Comparison of ENCODE assay signal across 8 cellular contexts in genomic region chr1:155250633-155251449, GRCh38. TPM values are rescaled to one million over a fixed set of nuclear protein-coding genes. Genes with fewer than 3 reads are reported as not detected.
DNase-seq lines count a peak whose midpoint lies in the region; ATAC-seq and TF ChIP-seq lines count a peak whose summit lies in the region.

No MANE protein-coding gene starts in this region.

- H3K9me3 Mint-ChIP-seq in activated naive CD4-positive, alpha-beta T cell treated with anti-CD3 and anti-CD28 coated beads for 36 hours = no peaks in the 10 kb centered on the region
- no peaks in the 10 kb centered on the region for H3K9me3 Mint-ChIP-seq in osteocyte (ENCODE audit: unreplicated experiment)

- H3K9ac ChIP-seq in HCT116 (ENCODE audit: low read length) = no peak overlapping the region

- RAD21 ChIA-PET in HCT116 (lab: Charles Lee; ENCODE audit: low non-redundant PET in 1 of 2, low total read pairs in 2 of 2, uncharacterized antibody in 2 of 2, unreplicated experiment in 2 of 2) = interaction anchor here (1.2 to 2.0 kb wide), 3 partner anchors 11 to 73 kb away, joined by 3 to 9 read pairs (median 4); partner anchors contain the start of gene SCAMP3 (in 1 of the 2)

- H2AFZ ChIP-seq in HCT116 (ENCODE audit: low read depth, low read length, poor library complexity, severe bottlenecking) = no peak overlapping the region

- peak; percentile 96 for TF ChIP-seq RAD21 in HCT116 (IDR thresholded peaks at IDR 0.05; ENCODE audit: low read depth)

- in situ Hi-C loops in SK-MEL-5 (cut with HindIII; ENCODE audit: low pct_unique_long_range_greater_than_20kb, low sequenced_read_pairs) = no loop called here

- H3K9me3 ChIP-seq in HCT116 (ENCODE audit: control insufficient read depth in 1 of 2, insufficient read depth in 1 of 2, low read depth in 1 of 2, low read length in 2 of 2) (no peaks in the 10 kb centered on the region), thoracic aorta (no peaks in the 10 kb centered on the region)

- H3K9me2 ChIP-seq in HCT116 (ENCODE audit: insufficient read depth) = no peaks in the 10 kb centered on the region

- H3K4me3 ChIP-seq in GM06990 (replicated peaks; ENCODE audit: low read depth, low read length) (peak overlapping the region; percentile 73), HCT116 (replicated peaks in 1 of 2; ENCODE audit: low read depth in 1 of 2, low read length in 2 of 2) (no peak overlapping the region), thoracic aorta (peak overlapping the region; percentile 58)

- H3K36me3 ChIP-seq in GM06990 (ENCODE audit: control insufficient read depth, insufficient read depth, low read length) (no peaks in the 10 kb centered on the region; the same call in 1 of the 2 replicates), HCT116 (ENCODE audit: control insufficient read depth in 1 of 2, insufficient read depth in 2 of 2, low read length in 2 of 2) (peaks cover 0 to 2% of the 10 kb centered on the region in 2 experiments; a peak in 3 of 4 replicates), thoracic aorta (peaks cover 4% of the 10 kb centered on the region)

- CTCF ChIA-PET in HCT116 (lab: Charles Lee) = interaction anchor here (0.6 to 4.1 kb wide), 29 partner anchors 9 to 400 kb away, joined by 3 to 44 read pairs (median 5); partner anchors contain the start of genes CLK2, FDPS, HCN3 and KRTCAP2
- CTCF ChIA-PET in activated naive CD4-positive, alpha-beta T cell treated with anti-CD3 and anti-CD28 coated beads for 36 hours (lab: Charles Lee) = interaction anchor here (0.5 to 4.2 kb wide), 48 partner anchors 9 to 579 kb away, joined by 3 to 118 read pairs (median 5); partner anchors contain the start of genes CLK2, FDPS, HCN3 and KRTCAP2

- H3K4me3 Mint-ChIP-seq in activated naive CD4-positive, alpha-beta T cell treated with anti-CD3 and anti-CD28 coated beads for 36 hours = peak overlapping the region; percentile 47
- no peak overlapping the region for H3K4me3 Mint-ChIP-seq in osteocyte (ENCODE audit: unreplicated experiment)

- peak; percentile 87 for ATAC-seq in HCT116
- ATAC-seq in thoracic aorta (ENCODE audit: insufficient number of reproducible peaks, low FRiP score, low read depth) = peak; percentile 37

- H3K4me1 ChIP-seq in HCT116 (ENCODE audit: control insufficient read depth in 1 of 2, insufficient read depth in 2 of 2, low read length in 2 of 2) (peaks cover 14 to 31% of the 10 kb centered on the region in 2 experiments; a peak in 3 of 4 replicates), thoracic aorta (ENCODE audit: control insufficient read depth in 1 of 2, low read depth in 2 of 2) (peaks cover 16 to 33% of the 10 kb centered on the region in 2 donors)

- TF ChIP-seq POLR2A in HCT116 (IDR thresholded peaks at IDR 0.05; ENCODE audit: borderline replicate concordance, extremely low read depth, insufficient read depth, insufficient read length) = no peak

- POLR2A ChIA-PET in HCT116 (lab: Charles Lee) = interaction anchor here (0.8 to 1.2 kb wide), 3 partner anchors 11 to 74 kb away, joined by 3 read pairs; partner anchors contain the start of genes CLK2 and SCAMP3

- TF ChIP-seq CTCF in GM06990 (IDR thresholded peaks at IDR 0.05; ENCODE audit: insufficient read depth, low read length, poor library complexity, severe bottlenecking) (peak; percentile 100), HCT116 (IDR thresholded peaks at IDR 0.05 in 2 of 3, conservative IDR thresholded peaks at IDR 0.05 in 1 of 3; ENCODE audit: borderline replicate concordance in 1 of 3, insufficient read depth in 1 of 3, low read depth in 2 of 3, low read length in 2 of 3) (peak; percentile 99 to 100 (median 99)), osteocyte (IDR thresholded peaks at IDR 0.05) (no peak), thoracic aorta (IDR thresholded peaks at IDR 0.05) (peak; percentile 99)

- peaks cover 26% of the 10 kb centered on the region for H3K4me1 Mint-ChIP-seq in activated naive CD4-positive, alpha-beta T cell treated with anti-CD3 and anti-CD28 coated beads for 36 hours (ENCODE audit: low read depth)
- peaks cover 26% of the 10 kb centered on the region for H3K4me1 Mint-ChIP-seq in osteocyte (ENCODE audit: unreplicated experiment)

- no TSS peak for BruUV-seq in HCT116 (replicated peaks; lab: Mats Ljungman, UMichigan)

- no peak overlapping the region for H3K27ac Mint-ChIP-seq in activated naive CD4-positive, alpha-beta T cell treated with anti-CD3 and anti-CD28 coated beads for 36 hours
- peak overlapping the region; percentile 50 for H3K27ac Mint-ChIP-seq in osteocyte (ENCODE audit: unreplicated experiment)

- intact Hi-C loops in HCT116 (cut with micrococcal nuclease) = loop anchor here (1.0 to 5.0 kb wide), 4 partner anchors 56 to 341 kb away; partner anchors contain the start of gene FDPS
- intact Hi-C loops in activated naive CD4-positive, alpha-beta T cell treated with anti-CD3 and anti-CD28 coated beads for 36 hours (cut with micrococcal nuclease) = loop anchor here (1.0 to 5.0 kb wide), 6 partner anchors 10 to 341 kb away; partner anchors contain the start of gene FDPS

- peaks cover 4% of the 10 kb centered on the region for H3K36me3 Mint-ChIP-seq in activated naive CD4-positive, alpha-beta T cell treated with anti-CD3 and anti-CD28 coated beads for 36 hours (ENCODE audit: low read depth)
- peaks cover 7% of the 10 kb centered on the region for H3K36me3 Mint-ChIP-seq in osteocyte (ENCODE audit: unreplicated experiment)

- H3K27me3 Mint-ChIP-seq in activated naive CD4-positive, alpha-beta T cell treated with anti-CD3 and anti-CD28 coated beads for 36 hours (ENCODE audit: low read depth) = no peaks in the 10 kb centered on the region
- no peaks in the 10 kb centered on the region for H3K27me3 Mint-ChIP-seq in osteocyte (ENCODE audit: unreplicated experiment)

- DNase-seq in GM06990 (ENCODE audit: extremely low read depth, insufficient read length) (peak; percentile 90), HCT116 (ENCODE audit: low read depth, low spot score) (peak; percentile 72), MV-4-11 (lab: John Stamatoyannopoulos, UW) (peak; percentile 91), SK-MEL-5 (ENCODE audit: low read depth, low spot score) (peak; percentile 97), germinal center (ENCODE audit: low spot score) (peak; percentile 97), osteocyte (ENCODE audit: extremely low spot score, unreplicated experiment) (peak; percentile 98), thoracic aorta (ENCODE audit: low spot score) (peak; percentile 76)
- peak; percentile 98 for DNase-seq in activated naive CD4-positive, alpha-beta T cell treated with anti-CD3 and anti-CD28 coated beads for 36 hours

- H3K27ac ChIP-seq in HCT116 (ENCODE audit: low read depth, low read length) (peak overlapping the region; percentile 23), thoracic aorta (peak overlapping the region; percentile 16 to 43)

- H3K79me2 ChIP-seq in HCT116 (ENCODE audit: insufficient read depth, low read length) = peaks cover 11% of the 10 kb centered on the region; the same call in 1 of the 2 replicates

- H3K4me2 ChIP-seq in HCT116 (ENCODE audit: low read length) = 0 out of 2 replicates have a peak overlapping the region, but pooled peaks have one; percentile 2

- no peaks in the 10 kb centered on the region for H4K20me1 ChIP-seq in HCT116 (ENCODE audit: insufficient read depth)

- H3K27me3 ChIP-seq in GM06990 (replicated peaks; ENCODE audit: control insufficient read depth, insufficient read depth, low read length) (no peaks in the 10 kb centered on the region), HCT116 (ENCODE audit: insufficient read depth, low read length) (no peaks in the 10 kb centered on the region), thoracic aorta (replicated peaks; ENCODE audit: insufficient read depth) (no peaks in the 10 kb centered on the region)

RNA-seq across cellular contexts. Expression of gene ENTREP3, which starts 4.4 kb away (rescaled TPM):
- total RNA-seq in HCT116 (2021; ENCODE audit: unreplicated experiment) = 69.9 TPM
- 41.9 and 50.3 TPM in 2 replicates for polyA plus RNA-seq in HCT116 (2012)
- 6.3 and 7.9 TPM in 2 replicates for total RNA-seq in SK-MEL-5 (2014; rRNA removed; shearing (Covaris generic))
- polyA plus RNA-seq in SK-MEL-5 (2015; cell fraction: cytosol; rRNA removed) = 83.4 and 97.7 TPM in 2 replicates
- polyA plus RNA-seq in SK-MEL-5 (2015; cell fraction: nucleus; rRNA removed) = 50.9 and 59.5 TPM in 2 replicates
- 10 to 100 TPM; 32.1 to 32.8 TPM for total RNA-seq in activated naive CD4-positive, alpha-beta T cell treated with anti-CD3 and anti-CD28 coated beads for 36 hours
- 36.6 and 37.6 TPM in 2 replicates for total RNA-seq in osteocyte
- 10 to 100 TPM; 14.7 to 16.1 TPM for total RNA-seq in thoracic aorta

RNA-seq across cellular contexts. Expression of gene SCAMP3, which starts 11.3 kb away (rescaled TPM):
- total RNA-seq in HCT116 (2021; ENCODE audit: unreplicated experiment) = 64.2 TPM
- 69.6 and 72.5 TPM in 2 replicates for polyA plus RNA-seq in HCT116 (2012)
- total RNA-seq in SK-MEL-5 (2014; rRNA removed; shearing (Covaris generic)) = 336 and 344 TPM in 2 replicates
- 612 and 626 TPM in 2 replicates for polyA plus RNA-seq in SK-MEL-5 (2015; cell fraction: cytosol; rRNA removed)
- 136 and 206 TPM in 2 replicates for polyA plus RNA-seq in SK-MEL-5 (2015; cell fraction: nucleus; rRNA removed)
- total RNA-seq in activated naive CD4-positive, alpha-beta T cell treated with anti-CD3 and anti-CD28 coated beads for 36 hours = 10 to 100 TPM; 80.3 to 82.9 TPM
- total RNA-seq in osteocyte = 73.7 and 74.6 TPM in 2 replicates
- 10 to 100 TPM; 32.5 to 50.2 TPM for total RNA-seq in thoracic aorta

RNA-seq across cellular contexts. Expression of gene CLK2, which starts 22.5 kb away (rescaled TPM):
- total RNA-seq in HCT116 (2021; ENCODE audit: unreplicated experiment) (72.6 TPM), osteocyte (53.7 and 63.5 TPM in 2 replicates), thoracic aorta (10 to 100 TPM; 26.9 to 50.7 TPM)
- polyA plus RNA-seq in HCT116 (2012) = 59.5 and 63.3 TPM in 2 replicates
- 16.4 and 28.1 TPM in 2 replicates for total RNA-seq in SK-MEL-5 (2014; rRNA removed; shearing (Covaris generic))
- 27.6 and 31.3 TPM in 2 replicates for polyA plus RNA-seq in SK-MEL-5 (2015; cell fraction: cytosol; rRNA removed)
- 814 and 866 TPM in 2 replicates for polyA plus RNA-seq in SK-MEL-5 (2015; cell fraction: nucleus; rRNA removed)
- 10 to 100 TPM; 52.6 to 54.5 TPM for total RNA-seq in activated naive CD4-positive, alpha-beta T cell treated with anti-CD3 and anti-CD28 coated beads for 36 hours

RNA-seq across cellular contexts. Expression of gene HCN3, which starts 26.4 kb away (rescaled TPM):
- total RNA-seq in HCT116 (2021; ENCODE audit: unreplicated experiment) = 8.5 TPM
- polyA plus RNA-seq in HCT116 (2012) = 6.3 TPM in 2 replicates
- total RNA-seq in SK-MEL-5 (2014; rRNA removed; shearing (Covaris generic)) = 2.9 and 3.3 TPM in 2 replicates
- polyA plus RNA-seq in SK-MEL-5 (2015; cell fraction: cytosol; rRNA removed) = 3.8 and 5.6 TPM in 2 replicates
- 42.1 and 42.4 TPM in 2 replicates for polyA plus RNA-seq in SK-MEL-5 (2015; cell fraction: nucleus; rRNA removed)
- 1 to 10 TPM in 1 of 2 experiments, under 1 TPM in 1; 0.79 to 1.6 TPM for total RNA-seq in activated naive CD4-positive, alpha-beta T cell treated with anti-CD3 and anti-CD28 coated beads for 36 hours
- total RNA-seq in osteocyte = 3.7 and 4.1 TPM in 2 replicates
- 1 to 10 TPM in 1 of 2 donors, under 1 TPM in 1; 0.92 to 1.9 TPM for total RNA-seq in thoracic aorta

RNA-seq across cellular contexts. Expression of gene MTX1, which starts 42.3 kb away (rescaled TPM):
- total RNA-seq in HCT116 (2021; ENCODE audit: unreplicated experiment) (69.1 TPM), osteocyte (31.9 and 33.2 TPM in 2 replicates), thoracic aorta (10 to 100 TPM; 21.7 to 22.9 TPM)
- 94.7 and 108 TPM in 2 replicates for polyA plus RNA-seq in HCT116 (2012)
- total RNA-seq in SK-MEL-5 (2014; rRNA removed; shearing (Covaris generic)) = 128 and 140 TPM in 2 replicates
- polyA plus RNA-seq in SK-MEL-5 (2015; cell fraction: cytosol; rRNA removed) = 103 and 134 TPM in 2 replicates
- 89.4 and 96.7 TPM in 2 replicates for polyA plus RNA-seq in SK-MEL-5 (2015; cell fraction: nucleus; rRNA removed)
- 10 to 100 TPM; 46.8 to 47.4 TPM for total RNA-seq in activated naive CD4-positive, alpha-beta T cell treated with anti-CD3 and anti-CD28 coated beads for 36 hours

Comparison
In these comparisons a context has a peak if more than half of its experiments do, and no peak if none do; other contexts are left out.
1. H3K4me3 ChIP-seq: peak in GM06990 (single experiment) and thoracic aorta (single experiment); none in HCT116 (0 of 2).
2. Peak in every context shown above with its lines, with median percentiles within 50 percentile points of each other: DNase-seq.